ENCODE assay signal across 11 cellular contexts in genomic region chr6:146990284-146990683, GRCh38.
DNase-seq lines count a peak whose midpoint lies in the region; ATAC-seq and TF ChIP-seq lines count a peak whose summit lies in the region.
"Had no signal": no experiment of that assay in that cellular context is flagged by ENCODE, and none has a peak within 500 bp of the region (broad histone marks: within the 10 kb centered on the region; RNA-seq: fewer than 3 reads in every experiment).

No MANE protein-coding gene starts in this region.

- 0 out of 4 replicates have a peak overlapping the region, but pooled peaks of 1 of the 2 experiments have one; percentile 27 for H4K8ac ChIP-seq in IMR-90 (ENCODE audit: low read depth in 2 of 2, low read length in 2 of 2)

- intact Hi-C loops in IMR-90 (cut with micrococcal nuclease) (loop anchor here (10.0 kb wide), 1 partner anchor 215 kb away; the partner anchor contains the start of gene STXBP5), lower leg skin (cut with DNase I; ENCODE audit: low total_unique reads) (no loop called here)

- no peak overlapping the region for H4K5ac ChIP-seq in IMR-90 (ENCODE audit: low read depth, low read length)

- no CpG with 5 or more reads among the region's 2 CpGs for WGBS in IMR-90 (ENCODE audit: extremely low coverage in 2 of 2, insufficient read length in 1 of 2), 2 experiments
- 55 to 60% methylated on average over 2 of the region's 2 CpGs for WGBS in lower leg skin, 2 donors
- 17 to 22% methylated on average over 1 to 2 of the region's 2 CpGs for WGBS in gastroesophageal sphincter (ENCODE audit: low coverage in 1 of 2), 2 donors

- no peak overlapping the region for H3K14ac ChIP-seq in IMR-90 (replicated peaks; ENCODE audit: low read depth, low read length)

- H3K4ac ChIP-seq in IMR-90 (ENCODE audit: low read depth, low read length): no peak overlapping the region; the same call in 1 of the 2 replicates

- in situ Hi-C loops in IMR-90 (cut with MboI; ENCODE audit: low sequenced_read_pairs): no loop called here
- in situ Hi-C loops in astrocyte of the spinal cord (cut with HindIII; ENCODE audit: low sequenced_read_pairs): no loop called here

- dilution Hi-C loops in IMR-90 (cut with HindIII; ENCODE audit: low sequenced_read_pairs, unreplicated experiment): no loop called here

- H3K36me3 ChIP-seq in ACC112 (ENCODE audit: insufficient read depth, low read length) (no peaks in the 10 kb centered on the region), IMR-90 (ENCODE audit: control insufficient read depth, insufficient read depth, low read length) (no peaks in the 10 kb centered on the region), gastroesophageal sphincter (no peaks in the 10 kb centered on the region)

- peak; percentile 66 for DNase-seq in IMR-90
- peak; percentile 43 for DNase-seq in astrocyte of the spinal cord (ENCODE audit: low read depth, low spot score)
- peak; percentile 71 for DNase-seq in kidney tubule cell (ENCODE audit: low spot score)
- no peak for DNase-seq in lower leg skin (ENCODE audit: low spot score in 2 of 2)
- DNase-seq in ecto neural progenitor cell (ENCODE audit: low spot score): no peak
- DNase-seq: NCI-H1048 had no signal

- H2BK20ac ChIP-seq in IMR-90 (ENCODE audit: low read depth, low read length): no peak overlapping the region

- H3K79me1 ChIP-seq in IMR-90 (ENCODE audit: low read depth in 1 of 2, low read length in 2 of 2): no peaks in the 10 kb centered on the region

- H2AK9ac ChIP-seq in IMR-90 (replicated peaks; ENCODE audit: low read depth, low read length, poor library complexity): no peak overlapping the region

- H3K4me2 ChIP-seq in IMR-90 (ENCODE audit: low read depth, low read length): peak overlapping the region; percentile 4; the same call in 1 of the 2 replicates

- no peak overlapping the region for H2AK5ac ChIP-seq in IMR-90 (ENCODE audit: low read depth, low read length)

- no peaks in the 10 kb centered on the region for H4K20me1 ChIP-seq in IMR-90 (ENCODE audit: insufficient read depth, low read length)

- H3K9me1 ChIP-seq in IMR-90 (ENCODE audit: insufficient read depth, low read length): no peaks in the 10 kb centered on the region

- H3K27ac ChIP-seq in ACC112 (ENCODE audit: low read depth, low read length) (peak overlapping the region; percentile 97), IMR-90 (ENCODE audit: insufficient read depth, low read length) (no peak overlapping the region; the same call in 1 of the 2 replicates), gastroesophageal sphincter (no peak overlapping the region)
- H3K27ac ChIP-seq: skin epidermis, VCaP had no signal

- no peak overlapping the region for H4K91ac ChIP-seq in IMR-90 (ENCODE audit: insufficient read depth, low read depth, low read length)

- peak overlapping the region; percentile 55 for H2BK5ac ChIP-seq in IMR-90 (ENCODE audit: low read depth, low read length, poor library complexity, severe bottlenecking)

- H3K4me3 ChIP-seq in ACC112 (ENCODE audit: low read depth, low read length): peak overlapping the region; percentile 3; the same call in 1 of the 2 replicates
- H3K4me3 ChIP-seq in IMR-90 (ENCODE audit: insufficient read depth, low read depth, low read length): no peak overlapping the region
- no peak overlapping the region for H3K4me3 ChIP-seq in astrocyte of the spinal cord (ENCODE audit: low read depth, low read length)
- no peak overlapping the region for H3K4me3 ChIP-seq in lower leg skin (ENCODE audit: low read depth, poor library complexity, severe bottlenecking)
- no peak overlapping the region for H3K4me3 ChIP-seq in gastroesophageal sphincter
- H3K4me3 ChIP-seq: skin epidermis had no signal

- TF ChIP-seq EP300 in gastroesophageal sphincter (IDR thresholded peaks at IDR 0.05): no peak

- POLR2A ChIA-PET in IMR-90 (lab: Charles Lee; ENCODE audit: unreplicated experiment): interaction anchor here (0.6 kb wide), 1 partner anchor 226 kb away, joined by 10 read pairs; no protein-coding TSS in a partner anchor

- no peak overlapping the region for H3K56ac ChIP-seq in IMR-90 (ENCODE audit: extremely low read depth, insufficient read depth, low read length)

- no peaks in the 10 kb centered on the region for H3K9me3 ChIP-seq in IMR-90 (ENCODE audit: control insufficient read depth, insufficient read depth, low read length)
- H3K9me3 ChIP-seq in gastroesophageal sphincter: peaks cover 0 to 6% (median 0%) of the 10 kb centered on the region in 3 donors

- no peak for TF ChIP-seq POLR2A in IMR-90 (IDR thresholded peaks at IDR 0.05; ENCODE audit: low read depth, low read length)
- TF ChIP-seq POLR2A in lower leg skin (IDR thresholded peaks at IDR 0.05): no peak
- TF ChIP-seq POLR2A in gastroesophageal sphincter (IDR thresholded peaks at IDR 0.05): no peak

- CTCF ChIA-PET in IMR-90 (lab: Yijun Ruan, JAX): interaction anchor here (1.1 kb wide), 1 partner anchor 13 kb away, joined by 3 read pairs; no protein-coding TSS in a partner anchor

- no peak for TF ChIP-seq CTCF in IMR-90 (conservative IDR thresholded peaks at IDR 0.05; ENCODE audit: low read depth, low read length)
- no peak for TF ChIP-seq CTCF in astrocyte of the spinal cord (IDR thresholded peaks at IDR 0.05; ENCODE audit: low read depth, low read length)
- no peak for TF ChIP-seq CTCF in lower leg skin (IDR thresholded peaks at IDR 0.05)
- TF ChIP-seq CTCF in gastroesophageal sphincter (IDR thresholded peaks at IDR 0.05): no peak

- H2AFZ ChIP-seq in ACC112 (ENCODE audit: low read length, unreplicated experiment) (peak overlapping the region; percentile 68), IMR-90 (replicated peaks; ENCODE audit: low read length, poor library complexity) (no peak overlapping the region)

- H3K18ac ChIP-seq in IMR-90 (ENCODE audit: low read depth, low read length): no peak overlapping the region

- H3K4me1 ChIP-seq in ACC112 (ENCODE audit: control insufficient read depth, insufficient read depth, low read length, unreplicated experiment) (peaks cover 31% of the 10 kb centered on the region), IMR-90 (ENCODE audit: control insufficient read depth, insufficient read depth, low read length) (peaks cover 4% of the 10 kb centered on the region; the same call in 1 of the 2 replicates), gastroesophageal sphincter (no peaks in the 10 kb centered on the region)

- TF ChIP-seq RAD21 in IMR-90 (IDR thresholded peaks at IDR 0.05; ENCODE audit: low read length): no peak

- H3K79me2 ChIP-seq in ACC112 (ENCODE audit: control insufficient read depth, insufficient read depth, low read length, unreplicated experiment): no peaks in the 10 kb centered on the region

- H3K27me3 ChIP-seq in ACC112 (ENCODE audit: insufficient read depth, low read length): no peaks in the 10 kb centered on the region
- no peaks in the 10 kb centered on the region for H3K27me3 ChIP-seq in IMR-90 (ENCODE audit: control insufficient read depth, insufficient read depth, low read length)
- H3K27me3 ChIP-seq in gastroesophageal sphincter: no peaks in the 10 kb centered on the region

- H2BK120ac ChIP-seq in IMR-90 (ENCODE audit: low read depth, low read length): 0 out of 2 replicates have a peak overlapping the region, but pooled peaks have one; percentile 1

- ATAC-seq in IMR-90 (ENCODE audit: low read depth) (peak; percentile 88), gastroesophageal sphincter (no peak), HG03520 (IDR thresholded peaks at IDR 0.05; ENCODE audit: unreplicated experiment) (no peak)

- no peak overlapping the region for H3K9ac ChIP-seq in IMR-90 (ENCODE audit: low read depth, low read length)

- H3K23ac ChIP-seq in IMR-90 (ENCODE audit: low read depth, low read length): no peak overlapping the region

- no peak overlapping the region for H2BK15ac ChIP-seq in IMR-90 (ENCODE audit: low read depth, low read length)

- BruUV-seq in IMR-90 (replicated peaks; lab: Mats Ljungman, UMichigan): no TSS peak

TF ChIP-seq in IMR-90, 13 proteins besides CTCF, POLR2A, EP300 and RAD21:
- no peak for TF ChIP-seq RFX5 (IDR thresholded peaks at IDR 0.05; ENCODE audit: low read depth, low read length)
- TF ChIP-seq MAZ (IDR thresholded peaks at IDR 0.05; ENCODE audit: borderline replicate concordance, low read depth, low read length): no peak
- no peak for TF ChIP-seq RCOR1 (IDR thresholded peaks at IDR 0.05; ENCODE audit: insufficient replicate concordance, low read length)
- TF ChIP-seq USF2 (IDR thresholded peaks at IDR 0.05; ENCODE audit: low read depth, low read length): no peak
- no peak for TF ChIP-seq CHD1 (IDR thresholded peaks at IDR 0.05; ENCODE audit: low read depth, low read length)
- no peak for TF ChIP-seq FOS (IDR thresholded peaks at IDR 0.05; ENCODE audit: low read depth, low read length)
- no peak for TF ChIP-seq BHLHE40 (IDR thresholded peaks at IDR 0.05; ENCODE audit: low read depth, low read length)
- no peak for TF ChIP-seq NFE2L2 (IDR thresholded peaks at IDR 0.05; ENCODE audit: low read depth, low read length)
- TF ChIP-seq ELK1 (IDR thresholded peaks at IDR 0.05; ENCODE audit: borderline replicate concordance, low read depth, low read length): no peak
- no peak for TF ChIP-seq CEBPB (IDR thresholded peaks at IDR 0.05; ENCODE audit: low read depth, low read length)
- no peak for TF ChIP-seq SMC3 (IDR thresholded peaks at IDR 0.05; ENCODE audit: low read depth, low read length)
- no peak for TF ChIP-seq MAFK (IDR thresholded peaks at IDR 0.05; ENCODE audit: low read depth, low read length)
- no peak for TF ChIP-seq MXI1 (IDR thresholded peaks at IDR 0.05; ENCODE audit: borderline replicate concordance, low read depth, low read length)

Comparison
In these comparisons a context has a peak if more than half of its experiments do, and no peak if none do; other contexts are left out.
1. DNase-seq: peak in IMR-90 (single experiment), astrocyte of the spinal cord (single experiment) and kidney tubule cell (single experiment); none in lower leg skin (0 of 2) and ecto neural progenitor cell (single experiment).